In the genomic region with DNA sequence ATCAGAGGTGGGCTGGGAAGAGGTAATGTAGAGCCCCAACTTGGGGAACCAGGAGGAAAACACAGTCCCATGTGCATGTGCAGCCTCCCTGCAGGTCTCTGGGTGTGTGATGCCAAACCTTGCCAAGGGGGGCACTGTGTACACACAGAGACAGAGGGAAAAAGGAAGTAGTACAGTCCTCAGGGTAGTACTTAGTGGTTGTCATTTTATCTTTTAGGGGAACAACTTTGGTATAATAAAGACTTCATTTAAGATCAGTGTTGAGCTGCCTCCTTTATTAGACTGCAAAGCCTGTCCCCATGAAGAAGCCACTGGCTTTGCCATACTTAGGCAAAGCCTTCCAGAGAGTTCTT, we compare ENCODE assay signal across 11 cellular contexts.
DNase-seq lines count a peak whose midpoint lies in the region; ATAC-seq and TF ChIP-seq lines count a peak whose summit lies in the region.
"Had no signal": no experiment of that assay in that cellular context is flagged by ENCODE, and none has a peak within 500 bp of the region (broad histone marks: within the 10 kb centered on the region; RNA-seq: fewer than 3 reads in every experiment).

No MANE protein-coding gene starts in this region.

- no TSS peak for BruUV-seq in A673 (replicated peaks; lab: Mats Ljungman, UMichigan)

- TF ChIP-seq CTCF in A673 (conservative IDR thresholded peaks at IDR 0.05; ENCODE audit: low read depth, low read length) (peak; percentile 51), GM13976 (IDR thresholded peaks at IDR 0.05; ENCODE audit: borderline replicate concordance, control extremely low read depth, extremely low read depth, insufficient read depth, missing control alignments) (no peak), foreskin keratinocyte (conservative IDR thresholded peaks at IDR 0.05) (peak; percentile 54)

- H3K9me3 ChIP-seq in A673 (ENCODE audit: low read depth, low read length, poor library complexity, severe bottlenecking), result no peaks in the 10 kb centered on the region
- H3K9me3 ChIP-seq: transverse colon had no signal

- ATAC-seq in SK-N-SH treated with all-trans-retinoic acid at 6 μM for 48 hours, result peak; percentile 63
- peak; percentile 34 for ATAC-seq in foreskin keratinocyte
- no peak for ATAC-seq in GM18505 (IDR thresholded peaks at IDR 0.05; ENCODE audit: unreplicated experiment)
- ATAC-seq in activated CD4-positive, CD25-positive, alpha-beta regulatory T cell treated with anti-CD3 and anti-CD28 coated beads, Interleukin-2, amount 50 U/mL, for 24 hours, result no peak

- in situ Hi-C loops in GM13976 (cut with MboI; ENCODE audit: low sequenced_read_pairs, unreplicated experiment), result no loop called here

- POLR2A ChIA-PET in A673 (lab: Charles Lee; ENCODE audit: low non-redundant PET), result no interaction called here

- no peak for TF ChIP-seq POLR2A in GM18505 (IDR thresholded peaks at IDR 0.05; ENCODE audit: borderline replicate concordance, extremely low read depth, insufficient read depth, insufficient read length)

- DNase-seq in A673 (ENCODE audit: low spot score), result peak; percentile 33
- DNase-seq in GM13976 (ENCODE audit: low spot score), result peak; percentile 73
- no peak for DNase-seq in foreskin keratinocyte
- DNase-seq in amniotic stem cell (lab: John Stamatoyannopoulos, UW), result no peak
- no peak for DNase-seq in stimulated activated CD4-positive, alpha-beta T cell treated with anti-CD3 and anti-CD28 coated beads, Interleukin-1b, Interleukin-23, amount 100 ng/mL, for 48 hours
- DNase-seq: naive B cell, NCI-H1694 treated with DMSO at 0.1 percent for 48 hours, transverse colon had no signal

- no peak overlapping the region for H3K4me3 ChIP-seq in A673 (ENCODE audit: low read depth, low read length, poor library complexity, severe bottlenecking)
- H3K4me3 ChIP-seq: transverse colon had no signal

- CTCF ChIA-PET in A673 (lab: Charles Lee), result interaction anchor here (1.2 kb wide), 1 partner anchor 22 kb away, joined by 3 read pairs; no protein-coding TSS in a partner anchor

- H3K36me3 ChIP-seq in A673 (ENCODE audit: insufficient read depth, low read length, poor library complexity, severe bottlenecking), result no peaks in the 10 kb centered on the region
- H3K36me3 ChIP-seq: transverse colon had no signal

- H3K27ac ChIP-seq in A673 (ENCODE audit: low read depth, low read length, poor library complexity, severe bottlenecking), result no peak overlapping the region
- no peak overlapping the region for H3K27ac ChIP-seq in foreskin keratinocyte
- H3K27ac ChIP-seq: transverse colon had no signal

- intact Hi-C loops in A673 (cut with micrococcal nuclease; ENCODE audit: unreplicated experiment), result no loop called here

- H3K4me1 ChIP-seq in A673 (ENCODE audit: insufficient read depth, low read length, poor library complexity, severe bottlenecking) (no peaks in the 10 kb centered on the region), foreskin keratinocyte (no peaks in the 10 kb centered on the region)
- H3K4me1 ChIP-seq: transverse colon had no signal

- H3K27me3 ChIP-seq in A673 (replicated peaks; ENCODE audit: insufficient read depth, low read depth, low read length, poor library complexity), result no peaks in the 10 kb centered on the region
- peaks cover 11% of the 10 kb centered on the region for H3K27me3 ChIP-seq in foreskin keratinocyte
- H3K27me3 ChIP-seq: transverse colon had no signal

TF ChIP-seq in SK-N-SH treated with all-trans-retinoic acid at 6 μM for 48 hours, 23 proteins besides CTCF, POLR2A, EP300 and RAD21:
- TF ChIP-seq GLIS3 (CRISPR knock-in tag; IDR thresholded peaks at IDR 0.05) (no peak), ZFP30 (CRISPR knock-in tag; IDR thresholded peaks at IDR 0.05) (no peak), CREB5 (CRISPR knock-in tag; IDR thresholded peaks at IDR 0.05; ENCODE audit: low read depth) (no peak), TOX (CRISPR knock-in tag; IDR thresholded peaks at IDR 0.05; ENCODE audit: borderline replicate concordance) (no peak), ZNF8 (CRISPR knock-in tag; IDR thresholded peaks at IDR 0.05) (no peak), ESRRG (CRISPR knock-in tag; IDR thresholded peaks at IDR 0.05) (no peak), PATZ1 (CRISPR knock-in tag; IDR thresholded peaks at IDR 0.05; ENCODE audit: borderline replicate concordance) (no peak), ZNF565 (CRISPR knock-in tag; conservative IDR thresholded peaks at IDR 0.05; ENCODE audit: low read depth) (no peak), ISL1 (CRISPR knock-in tag; IDR thresholded peaks at IDR 0.05) (no peak), OSR1 (CRISPR knock-in tag; IDR thresholded peaks at IDR 0.05) (no peak), TCF4 (CRISPR knock-in tag; IDR thresholded peaks at IDR 0.05; ENCODE audit: borderline replicate concordance) (no peak), ARNTL (CRISPR knock-in tag; IDR thresholded peaks at IDR 0.05; ENCODE audit: borderline replicate concordance, low read depth) (no peak), ZC3H10 (CRISPR knock-in tag; IDR thresholded peaks at IDR 0.05) (no peak), TSHZ2 (CRISPR knock-in tag; IDR thresholded peaks at IDR 0.05) (no peak), ZNF70 (CRISPR knock-in tag; IDR thresholded peaks at IDR 0.05) (no peak), PPARA (CRISPR knock-in tag; IDR thresholded peaks at IDR 0.05; ENCODE audit: borderline replicate concordance) (no peak), ZFP3 (CRISPR knock-in tag; IDR thresholded peaks at IDR 0.05) (no peak), RARB (CRISPR knock-in tag; IDR thresholded peaks at IDR 0.05) (no peak), CSDC2 (CRISPR knock-in tag; IDR thresholded peaks at IDR 0.05) (no peak)
- TF ChIP-seq, protein P1, sequence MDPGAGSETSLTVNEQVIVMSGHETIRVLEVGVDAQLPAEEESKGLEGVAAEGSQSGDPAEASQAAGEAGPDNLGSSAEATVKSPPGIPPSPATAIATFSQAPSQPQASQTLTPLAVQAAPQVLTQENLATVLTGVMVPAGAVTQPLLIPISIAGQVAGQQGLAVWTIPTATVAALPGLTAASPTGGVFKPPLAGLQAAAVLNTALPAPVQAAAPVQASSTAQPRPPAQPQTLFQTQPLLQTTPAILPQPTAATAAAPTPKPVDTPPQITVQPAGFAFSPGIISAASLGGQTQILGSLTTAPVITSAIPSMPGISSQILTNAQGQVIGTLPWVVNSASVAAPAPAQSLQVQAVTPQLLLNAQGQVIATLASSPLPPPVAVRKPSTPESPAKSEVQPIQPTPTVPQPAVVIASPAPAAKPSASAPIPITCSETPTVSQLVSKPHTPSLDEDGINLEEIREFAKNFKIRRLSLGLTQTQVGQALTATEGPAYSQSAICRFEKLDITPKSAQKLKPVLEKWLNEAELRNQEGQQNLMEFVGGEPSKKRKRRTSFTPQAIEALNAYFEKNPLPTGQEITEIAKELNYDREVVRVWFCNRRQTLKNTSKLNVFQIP (CRISPR knock-in tag; IDR thresholded peaks at IDR 0.05; ENCODE audit: borderline replicate concordance, low read depth), result no peak
TF ChIP-seq in SK-N-SH treated with all-trans-retinoic acid at 6 μM for 48 hours: peak in this region for 0.

Comparison
In these comparisons a context has a peak if more than half of its experiments do, and no peak if none do; other contexts are left out.
1. DNase-seq: peak in A673 (single experiment) and GM13976 (single experiment); none in foreskin keratinocyte (0 of 2), amniotic stem cell (single experiment) and stimulated activated CD4-positive, alpha-beta T cell treated with anti-CD3 and anti-CD28 coated beads, Interleukin-1b, Interleukin-23, amount 100 ng/mL, for 48 hours (single experiment).
2. ATAC-seq: peak in SK-N-SH treated with all-trans-retinoic acid at 6 μM for 48 hours (single experiment) and foreskin keratinocyte (single experiment); none in GM18505 (single experiment) and activated CD4-positive, CD25-positive, alpha-beta regulatory T cell treated with anti-CD3 and anti-CD28 coated beads, Interleukin-2, amount 50 U/mL, for 24 hours (0 of 2).